In the genomic region with DNA sequence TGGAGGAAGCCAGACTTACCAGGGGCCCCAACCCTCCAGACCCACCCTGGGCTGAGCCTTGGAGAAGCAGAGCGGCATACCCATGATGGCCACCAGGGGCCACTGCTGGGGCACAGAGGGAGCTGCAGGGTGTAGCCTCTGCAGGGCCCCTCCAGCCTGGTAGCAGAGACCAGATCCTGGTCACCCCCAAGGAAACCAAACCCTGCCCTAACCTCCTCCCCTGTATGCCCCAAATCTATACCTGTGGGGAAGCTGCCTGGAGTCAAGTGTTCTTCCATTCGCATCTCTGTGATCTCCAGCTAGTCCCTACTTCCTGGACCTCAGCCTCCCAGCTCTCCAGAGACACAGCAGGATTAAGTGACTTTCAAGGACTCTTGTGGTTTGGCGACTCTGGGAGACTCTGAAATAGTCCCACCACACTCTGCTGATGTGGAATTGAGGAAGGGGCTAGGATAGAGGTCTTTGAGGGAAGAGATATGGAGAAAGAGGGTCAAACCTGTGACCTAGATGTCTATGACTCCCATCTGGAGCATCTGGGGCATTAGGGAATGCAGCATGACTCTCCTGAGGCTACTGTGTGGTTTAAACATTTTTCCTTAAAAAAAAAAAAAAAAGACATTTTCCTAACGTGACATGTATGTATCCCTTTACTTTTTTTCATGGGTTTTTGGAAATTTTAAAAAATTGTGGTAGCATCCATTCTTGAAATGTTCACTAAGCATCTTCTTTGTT, we compare ENCODE assay signal across 8 cellular contexts.
DNase-seq lines count a peak whose midpoint lies in the region; ATAC-seq, FAIRE-seq and TF ChIP-seq lines count a peak whose summit lies in the region.

No MANE protein-coding gene starts in this region.

- H3K9ac ChIP-seq in astrocyte (ENCODE audit: low read length) = peak overlapping the region; percentile 60

- peaks cover 80% of the 10 kb centered on the region for H3K79me2 ChIP-seq in astrocyte (ENCODE audit: insufficient read depth, low read length)

- peaks cover 37% of the 10 kb centered on the region for H4K20me1 ChIP-seq in astrocyte (ENCODE audit: insufficient read depth, low read length)

- TF ChIP-seq CTCF in CD14-positive monocyte (IDR thresholded peaks at IDR 0.05) (peak; percentile 97), astrocyte (IDR thresholded peaks at IDR 0.05; ENCODE audit: insufficient read depth, low read depth, low read length) (peak; percentile 63)

- intact Hi-C loops in CD14-positive monocyte (cut with micrococcal nuclease) = loop anchor here (1.0 to 5.0 kb wide), 5 partner anchors 13 to 84 kb away; no protein-coding TSS in a partner anchor

- H3K27ac Mint-ChIP-seq in CD14-positive monocyte (no peak overlapping the region), astrocyte (ENCODE audit: unreplicated experiment) (peak overlapping the region; percentile 72), immature natural killer cell (no peak overlapping the region)

- no peak overlapping the region for H3K4me3 Mint-ChIP-seq in CD14-positive monocyte
- no peak overlapping the region for H3K4me3 Mint-ChIP-seq in astrocyte (ENCODE audit: unreplicated experiment)
- no peak overlapping the region for H3K4me3 Mint-ChIP-seq in immature natural killer cell

- peaks cover 0 to 2% (median 0%) of the 10 kb centered on the region in 7 donors for H3K9me3 Mint-ChIP-seq in CD14-positive monocyte
- H3K9me3 Mint-ChIP-seq in astrocyte (ENCODE audit: unreplicated experiment) = no peaks in the 10 kb centered on the region
- no peaks in the 10 kb centered on the region for H3K9me3 Mint-ChIP-seq in immature natural killer cell

- ATAC-seq in GM18861 (IDR thresholded peaks at IDR 0.05; ENCODE audit: unreplicated experiment) = no peak

- H3K4me3 ChIP-seq in Jurkat, Clone E6-1 (ENCODE audit: low read length) = no peak overlapping the region
- H3K4me3 ChIP-seq in astrocyte (ENCODE audit: insufficient read depth, low read depth, low read length) = no peak overlapping the region

- peak overlapping the region; percentile 98 for H3K27ac ChIP-seq in astrocyte (ENCODE audit: low read depth, low read length)

- DNase-seq in CD14-positive monocyte (ENCODE audit: low spot score) (peak; percentile 61), GM19240 (ENCODE audit: insufficient read length, low spot score) (peak; percentile 81), T-helper 9 cell (peak; percentile 39), astrocyte (ENCODE audit: low read depth) (peak; percentile 69), immature natural killer cell (peak; percentile 5 to 29 (median 22))
- DNase-seq in Jurkat, Clone E6-1 (ENCODE audit: low read depth, low spot score) = peak; percentile 41
- DNase-seq in stimulated activated CD4-positive, alpha-beta T cell treated with anti-CD3 and anti-CD28 coated beads, Interleukin-12 subunit alpha, Interleukin-12 subunit beta, amount 100 ng/mL, for 48 hours (ENCODE audit: low read depth in 2 of 3, low spot score in 1 of 3) = peak; percentile 33 to 54 (median 50)

- H3K4me2 ChIP-seq in astrocyte (ENCODE audit: low read length) = peak overlapping the region; percentile 43

- peaks cover 0 to 5% (median 2%) of the 10 kb centered on the region in 3 donors for H3K27me3 Mint-ChIP-seq in CD14-positive monocyte (ENCODE audit: low read depth in 3 of 3)
- H3K27me3 Mint-ChIP-seq in astrocyte (ENCODE audit: low read depth, unreplicated experiment) = no peaks in the 10 kb centered on the region
- peaks cover 0 to 5% (median 4%) of the 10 kb centered on the region in 3 donors for H3K27me3 Mint-ChIP-seq in immature natural killer cell (ENCODE audit: low read depth in 3 of 3)

- H3K27me3 ChIP-seq in astrocyte (ENCODE audit: insufficient read depth, low read length) = no peaks in the 10 kb centered on the region

- H3K4me1 ChIP-seq in astrocyte (ENCODE audit: insufficient read depth, low read length) = peaks cover 77% of the 10 kb centered on the region

- H3K36me3 Mint-ChIP-seq in CD14-positive monocyte (peaks cover 0 to 3% of the 10 kb centered on the region in 2 donors), astrocyte (ENCODE audit: low read depth, unreplicated experiment) (peaks cover 5% of the 10 kb centered on the region), immature natural killer cell (no peaks in the 10 kb centered on the region)

- peaks cover 44% of the 10 kb centered on the region for H3K4me1 Mint-ChIP-seq in CD14-positive monocyte
- H3K4me1 Mint-ChIP-seq in astrocyte (ENCODE audit: low read depth, unreplicated experiment) = peaks cover 67% of the 10 kb centered on the region
- no peaks in the 10 kb centered on the region for H3K4me1 Mint-ChIP-seq in immature natural killer cell

- H2AFZ ChIP-seq in astrocyte (ENCODE audit: low read depth, low read length) = no peak overlapping the region

- H3K36me3 ChIP-seq in astrocyte (ENCODE audit: insufficient read depth, low read length) = peaks cover 5% of the 10 kb centered on the region

- no peak for FAIRE-seq in astrocyte (lab: Jason Lieb, UNC)

- no peaks in the 10 kb centered on the region for H3K9me3 ChIP-seq in astrocyte (ENCODE audit: insufficient read depth, low read depth, low read length)

Comparison
In these comparisons a context has a peak if more than half of its experiments do, and no peak if none do; other contexts are left out.
1. DNase-seq: peak in every context shown above with its lines; median percentile 81 in GM19240; 69 in astrocyte; 61 in CD14-positive monocyte; 50 in stimulated activated CD4-positive, alpha-beta T cell treated with anti-CD3 and anti-CD28 coated beads, Interleukin-12 subunit alpha, Interleukin-12 subunit beta, amount 100 ng/mL, for 48 hours; 41 in Jurkat, Clone E6-1; 39 in T-helper 9 cell; 22 in immature natural killer cell.